8 cellular contexts compared by ENCODE assay signal in genomic region chr6:159981591-159982245, GRCh38.
DNase-seq lines count a peak whose midpoint lies in the region; ATAC-seq and TF ChIP-seq lines count a peak whose summit lies in the region.

No MANE protein-coding gene starts in this region.

- peak; percentile 34; the same call in 1 of the 2 replicates for TF ChIP-seq POLR2A in Raji (IDR thresholded peaks at IDR 0.05; ENCODE audit: insufficient read depth, low read depth, low read length)

- H3K4me3 ChIP-seq in duodenal mucosa (ENCODE audit: low read depth in 1 of 2, low read length in 2 of 2), result peak overlapping the region; percentile 32 to 44
- H3K4me3 ChIP-seq in muscle layer of duodenum (ENCODE audit: low read depth in 1 of 2, low read length in 2 of 2), result peak overlapping the region; percentile 1 to 40

- peak overlapping the region; percentile 39 to 49 for H3K9ac ChIP-seq in duodenal mucosa (ENCODE audit: low read depth in 1 of 2, low read length in 2 of 2)

- ATAC-seq in GM18907 (IDR thresholded peaks at IDR 0.05; ENCODE audit: unreplicated experiment) (peak; percentile 66), HG03066 (IDR thresholded peaks at IDR 0.05; ENCODE audit: low read depth, unreplicated experiment) (peak; percentile 61)

- H3K27me3 ChIP-seq in duodenal mucosa (ENCODE audit: control insufficient read depth in 1 of 2, insufficient read depth in 2 of 2, low read length in 2 of 2) (no peaks in the 10 kb centered on the region), muscle layer of duodenum (ENCODE audit: low read depth, low read length) (no peaks in the 10 kb centered on the region)

- H3K9me3 ChIP-seq in duodenal mucosa (ENCODE audit: control insufficient read depth in 1 of 2, low read length in 2 of 2) (no peaks in the 10 kb centered on the region), muscle layer of duodenum (ENCODE audit: control insufficient read depth in 1 of 2, low read length in 2 of 2) (no peaks in the 10 kb centered on the region)

- H3K4me1 ChIP-seq in duodenal mucosa (ENCODE audit: control insufficient read depth in 1 of 2, insufficient read depth in 2 of 2, low read length in 2 of 2) (peaks cover 62 to 83% of the 10 kb centered on the region in 2 donors), muscle layer of duodenum (ENCODE audit: control insufficient read depth in 1 of 2, insufficient read depth in 2 of 2, low read length in 2 of 2) (peaks cover 46 to 59% of the 10 kb centered on the region in 2 donors)

- DNase-seq in AML-193 (lab: John Stamatoyannopoulos, UW) (peak; percentile 80 to 90), NCI-H446 (lab: John Stamatoyannopoulos, UW) (no peak), nucleus accumbens (lab: John Stamatoyannopoulos, UW) (no peak)

- H3K36me3 ChIP-seq in duodenal mucosa (ENCODE audit: control insufficient read depth in 1 of 2, insufficient read depth in 2 of 2, low read length in 2 of 2), result no peaks in the 10 kb centered on the region
- no peaks in the 10 kb centered on the region for H3K36me3 ChIP-seq in muscle layer of duodenum (ENCODE audit: control insufficient read depth in 1 of 2, insufficient read depth in 2 of 2, low read length in 2 of 2)

- H3K27ac ChIP-seq in duodenal mucosa (ENCODE audit: low read depth, low read length) (peak overlapping the region; percentile 79), muscle layer of duodenum (ENCODE audit: low read length) (peak overlapping the region; percentile 68)

Comparison
In these comparisons a context has a peak if more than half of its experiments do, and no peak if none do; other contexts are left out.
1. DNase-seq: peak in AML-193 (2 of 2); none in NCI-H446 (0 of 2) and nucleus accumbens (0 of 56).